In the genomic region with DNA sequence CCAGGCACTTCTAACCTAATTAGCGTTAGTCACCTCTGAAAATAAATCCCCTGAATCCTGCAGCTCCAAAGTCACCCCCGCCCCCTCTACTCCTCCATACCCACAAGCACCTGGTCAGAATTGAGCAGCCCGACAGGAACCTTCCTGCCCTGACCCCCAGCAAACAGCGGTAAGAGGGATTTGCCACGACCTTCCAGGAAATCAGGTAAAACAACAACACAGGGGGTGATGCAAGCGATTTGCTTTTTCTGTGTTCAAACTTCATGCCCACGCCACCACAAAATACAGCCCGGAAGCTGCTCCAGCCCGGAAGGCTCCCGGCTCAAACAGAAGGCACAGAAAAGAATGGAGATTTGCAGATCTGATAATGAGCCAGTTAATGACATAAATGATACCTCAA, we compare ENCODE assay signal across 15 cellular contexts.
A peak's percentile ranks its signal among the peaks of the same experiment; 100 is the strongest.
DNase-seq lines count a peak whose midpoint lies in the region; ATAC-seq and TF ChIP-seq lines count a peak whose summit lies in the region.
"Had no signal": no experiment of that assay in that cellular context is flagged by ENCODE, and none has a peak within 500 bp of the region (broad histone marks: within the 10 kb centered on the region; RNA-seq: fewer than 3 reads in every experiment).

No MANE protein-coding gene starts in this region.

- peak; percentile 82 for ATAC-seq in left lobe of liver
- ATAC-seq in GM19324 (IDR thresholded peaks at IDR 0.05; ENCODE audit: low FRiP score, unreplicated experiment), result no peak

- peak overlapping the region; percentile 24 for H2AFZ ChIP-seq in ACC112 (ENCODE audit: low read length, unreplicated experiment)

- no peaks in the 10 kb centered on the region for H3K4me1 ChIP-seq in ACC112 (ENCODE audit: control insufficient read depth, insufficient read depth, low read length, unreplicated experiment)
- H3K4me1 ChIP-seq: psoas muscle had no signal

- no peak overlapping the region for H3K27ac ChIP-seq in ACC112 (ENCODE audit: low read depth, low read length)
- H3K27ac ChIP-seq: psoas muscle had no signal

- H3K79me2 ChIP-seq in ACC112 (ENCODE audit: control insufficient read depth, insufficient read depth, low read length, unreplicated experiment), result no peaks in the 10 kb centered on the region

- H3K27me3 ChIP-seq in ACC112 (ENCODE audit: insufficient read depth, low read length), result no peaks in the 10 kb centered on the region

- H3K27ac Mint-ChIP-seq in chondrocyte (ENCODE audit: unreplicated experiment), result no peak overlapping the region

- H3K4me3 ChIP-seq in ACC112 (ENCODE audit: low read depth, low read length), result no peak overlapping the region
- H3K4me3 ChIP-seq: lung, psoas muscle had no signal

- no peaks in the 10 kb centered on the region for H3K36me3 ChIP-seq in ACC112 (ENCODE audit: insufficient read depth, low read length)

- H3K4me3 Mint-ChIP-seq in chondrocyte (ENCODE audit: unreplicated experiment), result no peak overlapping the region

- no peak for TF ChIP-seq CTCF in chondrocyte (IDR thresholded peaks at IDR 0.05)

- peak; percentile 83 for DNase-seq in NCI-H1092 treated with DMSO at 0.1 percent for 48 hours (lab: John Stamatoyannopoulos, UW)
- peak; percentile 76 for DNase-seq in SHP77 treated with DMSO at 0.1 percent for 48 hours (lab: John Stamatoyannopoulos, UW)
- peak; percentile 50 for DNase-seq in left lobe of liver (ENCODE audit: low spot score)
- no peak for DNase-seq in HCEC 1CT
- DNase-seq in nucleus accumbens (lab: John Stamatoyannopoulos, UW), result no peak
- no peak for DNase-seq in chondrocyte (ENCODE audit: low spot score)
- DNase-seq: activated CD4-positive, alpha-beta T cell treated with anti-CD3 and anti-CD28 coated beads, Interleukin-2, amount 50 U/mL, for 4 hours; activated naive CD4-positive, alpha-beta T cell; EL; NCI-H1694 treated with DMSO at 0.1 percent for 48 hours; psoas muscle; substantia nigra had no signal

- H3K36me3 Mint-ChIP-seq in chondrocyte (ENCODE audit: low read depth), result no peaks in the 10 kb centered on the region

- H3K27me3 Mint-ChIP-seq in chondrocyte (ENCODE audit: low read depth), result peaks cover 20% of the 10 kb centered on the region

- no peaks in the 10 kb centered on the region for H3K9me3 Mint-ChIP-seq in chondrocyte (ENCODE audit: low read depth)

- H3K4me1 Mint-ChIP-seq in chondrocyte (ENCODE audit: low read depth), result no peaks in the 10 kb centered on the region

Comparison
In these comparisons a context has a peak if more than half of its experiments do, and no peak if none do; other contexts are left out.
1. DNase-seq: peak in NCI-H1092 treated with DMSO at 0.1 percent for 48 hours (single experiment), SHP77 treated with DMSO at 0.1 percent for 48 hours (single experiment) and left lobe of liver (single experiment); none in HCEC 1CT (single experiment), nucleus accumbens (0 of 56) and chondrocyte (single experiment).